9 cellular contexts compared by ENCODE assay signal in the genomic region with DNA sequence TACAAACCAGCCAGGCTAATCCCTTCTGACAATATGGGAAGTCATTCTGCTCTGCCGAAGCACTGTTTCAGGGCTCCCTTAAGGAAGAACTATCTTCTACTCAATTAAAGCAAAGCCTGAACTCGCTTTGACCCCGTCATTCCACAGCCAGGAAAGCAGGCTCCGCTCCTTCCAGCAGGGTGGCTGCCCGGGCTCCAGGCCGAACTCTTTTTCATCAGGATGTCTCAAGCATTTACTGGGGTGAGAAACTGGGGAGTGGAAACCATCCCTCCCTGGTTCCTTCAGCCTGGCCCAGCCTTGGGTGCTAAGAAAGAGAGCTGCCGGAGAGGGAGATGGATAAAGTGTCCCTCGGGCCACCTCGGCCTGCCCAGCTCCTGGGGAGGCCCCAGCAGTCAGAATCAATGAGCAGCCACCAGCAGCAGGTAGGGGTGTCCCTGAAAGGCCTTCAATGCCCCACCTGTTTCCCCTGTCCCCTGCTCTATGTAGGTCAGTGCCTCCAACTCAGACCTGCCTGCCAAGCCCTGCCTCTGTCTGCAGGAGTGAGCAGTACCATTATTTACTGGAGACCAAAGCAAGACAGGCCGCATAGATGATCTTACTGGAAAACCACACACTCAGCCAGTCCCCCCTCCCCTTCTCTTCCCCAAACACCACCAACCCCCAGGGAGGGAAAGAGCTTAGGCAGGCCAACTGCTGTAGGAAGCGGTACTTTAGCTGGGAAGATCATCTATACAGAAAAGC.
DNase-seq lines count a peak whose midpoint lies in the region.
"Had no signal": no experiment of that assay in that cellular context is flagged by ENCODE, and none has a peak within 500 bp of the region (broad histone marks: within the 10 kb centered on the region; RNA-seq: fewer than 3 reads in every experiment).

No MANE protein-coding gene starts in this region.

- peak; percentile 54 for DNase-seq in COR-L47 (lab: John Stamatoyannopoulos, UW)
- DNase-seq in NCI-H2196 (lab: John Stamatoyannopoulos, UW; ENCODE audit: unreplicated experiment), result peak; percentile 37
- peak; percentile 67 for DNase-seq in fibroblast of peridontal ligament (ENCODE audit: extremely low read depth)
- peak; percentile 92 for DNase-seq in posterior vena cava (ENCODE audit: low spot score)
- DNase-seq in activated CD4-positive, CD25-positive, alpha-beta regulatory T cell (lab: John Stamatoyannopoulos, UW), result no peak
- DNase-seq in activated naive CD4-positive, alpha-beta T cell treated with anti-CD3 and anti-CD28 coated beads, Interleukin-2, amount 50 U/mL, for 16 hours, result no peak
- no peak for DNase-seq in NCI-H1436 treated with DMSO at 0.1 percent for 48 hours (lab: John Stamatoyannopoulos, UW)
- DNase-seq in NCI-H1694 treated with DMSO at 0.1 percent for 48 hours (lab: John Stamatoyannopoulos, UW), result no peak
- DNase-seq: activated effector memory CD4-positive, alpha-beta T cell treated with anti-CD3 and anti-CD28 coated beads, Interleukin-2, amount 50 U/mL, for 16 hours had no signal

- intact Hi-C loops in posterior vena cava (cut with DNase I), result no loop called here

Comparison
In these comparisons a context has a peak if more than half of its experiments do, and no peak if none do; other contexts are left out.
1. DNase-seq: peak in COR-L47 (single experiment), NCI-H2196 (single experiment), fibroblast of peridontal ligament (single experiment) and posterior vena cava (single experiment); none in activated CD4-positive, CD25-positive, alpha-beta regulatory T cell (0 of 4), activated naive CD4-positive, alpha-beta T cell treated with anti-CD3 and anti-CD28 coated beads, Interleukin-2, amount 50 U/mL, for 16 hours (single experiment), NCI-H1436 treated with DMSO at 0.1 percent for 48 hours (single experiment) and NCI-H1694 treated with DMSO at 0.1 percent for 48 hours (single experiment).